ENCODE assay signal across 1 cellular context in the genomic region with DNA sequence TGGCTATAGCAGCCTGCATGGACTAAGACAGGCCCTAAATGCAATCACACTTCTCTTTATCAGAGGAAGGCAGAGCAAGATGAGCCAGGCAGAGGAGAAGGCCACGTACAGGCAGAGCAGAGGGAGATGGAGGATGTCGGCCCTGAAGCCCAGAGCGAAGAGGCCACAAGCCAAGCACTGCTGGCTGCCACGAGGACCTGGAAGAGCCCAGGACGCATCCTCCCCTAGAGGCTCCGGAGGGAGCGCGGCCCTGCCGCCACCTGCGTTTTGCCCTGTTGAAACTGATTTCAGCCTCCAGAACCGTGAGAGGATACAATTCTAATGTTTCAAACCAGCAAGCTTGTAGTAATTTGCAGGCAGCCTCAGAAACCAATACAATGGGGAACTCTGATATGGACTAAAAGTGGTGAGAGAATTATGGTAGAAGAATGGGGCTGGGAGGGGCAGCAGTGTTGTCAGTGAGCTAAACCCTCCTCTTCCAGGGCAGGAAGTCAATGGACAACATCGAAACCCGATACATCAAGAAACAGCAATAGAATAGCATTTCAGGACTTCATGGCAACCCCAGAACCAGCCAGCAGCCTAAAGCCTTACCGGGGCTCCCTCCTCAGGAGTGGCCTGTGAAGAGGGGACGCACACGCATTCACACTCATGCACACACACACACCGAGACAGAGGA.
TF ChIP-seq lines count a peak whose summit lies in the region.

No MANE protein-coding gene starts in this region.

TF ChIP-seq in HepG2, 621 proteins besides CTCF, POLR2A, EP300 and RAD21:
- no peak for TF ChIP-seq ZNF367 (CRISPR knock-in tag; IDR thresholded peaks at IDR 0.05; ENCODE audit: borderline replicate concordance)
- no peak for TF ChIP-seq E2F2 (CRISPR knock-in tag; IDR thresholded peaks at IDR 0.05; ENCODE audit: borderline replicate concordance)
- no peak for TF ChIP-seq HMGXB3 (CRISPR knock-in tag; IDR thresholded peaks at IDR 0.05; ENCODE audit: borderline replicate concordance)
- no peak for TF ChIP-seq ZBTB21 (CRISPR knock-in tag; IDR thresholded peaks at IDR 0.05)
- no peak for TF ChIP-seq ZNF562 (CRISPR knock-in tag; IDR thresholded peaks at IDR 0.05; ENCODE audit: borderline replicate concordance)
- no peak for TF ChIP-seq NFKBIZ (CRISPR knock-in tag; IDR thresholded peaks at IDR 0.05)
- no peak for TF ChIP-seq U2AF2 (IDR thresholded peaks at IDR 0.05; ENCODE audit: low read depth, low read length)
- TF ChIP-seq ZBTB3 (CRISPR knock-in tag; IDR thresholded peaks at IDR 0.05; ENCODE audit: borderline replicate concordance, low read depth) = no peak
- TF ChIP-seq ZNF720 (CRISPR knock-in tag; IDR thresholded peaks at IDR 0.05) = no peak
- no peak for TF ChIP-seq ZNF503 (CRISPR knock-in tag; IDR thresholded peaks at IDR 0.05)
- no peak for TF ChIP-seq ZC3H4 (CRISPR knock-in tag; IDR thresholded peaks at IDR 0.05; ENCODE audit: borderline replicate concordance)
- no peak for TF ChIP-seq GZF1 (CRISPR knock-in tag; IDR thresholded peaks at IDR 0.05)
- TF ChIP-seq, protein P1, sequence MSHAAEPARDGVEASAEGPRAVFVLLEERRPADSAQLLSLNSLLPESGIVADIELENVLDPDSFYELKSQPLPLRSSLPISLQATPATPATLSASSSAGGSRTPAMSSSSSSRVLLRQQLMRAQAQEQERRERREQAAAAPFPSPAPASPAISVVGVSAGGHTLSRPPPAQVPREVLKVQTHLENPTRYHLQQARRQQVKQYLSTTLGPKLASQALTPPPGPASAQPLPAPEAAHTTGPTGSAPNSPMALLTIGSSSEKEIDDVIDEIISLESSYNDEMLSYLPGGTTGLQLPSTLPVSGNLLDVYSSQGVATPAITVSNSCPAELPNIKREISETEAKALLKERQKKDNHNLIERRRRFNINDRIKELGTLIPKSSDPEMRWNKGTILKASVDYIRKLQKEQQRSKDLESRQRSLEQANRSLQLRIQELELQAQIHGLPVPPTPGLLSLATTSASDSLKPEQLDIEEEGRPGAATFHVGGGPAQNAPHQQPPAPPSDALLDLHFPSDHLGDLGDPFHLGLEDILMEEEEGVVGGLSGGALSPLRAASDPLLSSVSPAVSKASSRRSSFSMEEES (CRISPR knock-in tag; IDR thresholded peaks at IDR 0.05) = no peak
- no peak for TF ChIP-seq PCBP2 (optimal IDR thresholded peaks at IDR 0.05; ENCODE audit: low read depth, low read length, poor library complexity, severe bottlenecking)
- TF ChIP-seq ZNF549 (CRISPR knock-in tag; IDR thresholded peaks at IDR 0.05) = no peak
- no peak for TF ChIP-seq ZBTB33 (CRISPR knock-in tag; IDR thresholded peaks at IDR 0.05)
- TF ChIP-seq RERE (CRISPR knock-in tag; IDR thresholded peaks at IDR 0.05; ENCODE audit: low read depth) = no peak
